In genomic region chr3:15427981-15428380, GRCh38 we compare ENCODE assay signal across 8 cellular contexts. TPM values are rescaled to one million over a fixed set of nuclear protein-coding genes. Genes with fewer than 3 reads are reported as not detected.
A peak's percentile ranks its signal among the peaks of the same experiment; 100 is the strongest.
DNase-seq lines count a peak whose midpoint lies in the region; ATAC-seq, FAIRE-seq and TF ChIP-seq lines count a peak whose summit lies in the region.

No MANE protein-coding gene starts in this region.

- WGBS in GM23248 (ENCODE audit: low coverage in 1 of 2, low lambda C conversion rate in 2 of 2, missing lambda C conversion rate in 2 of 2), 2 experiments = 0 to 2% methylated on average over 7 to 11 of the region's 11 CpGs

- H3K27me3 Mint-ChIP-seq in glutamatergic neuron (ENCODE audit: unreplicated experiment) = no peaks in the 10 kb centered on the region

- TF ChIP-seq CTCF in WI38 (IDR thresholded peaks at IDR 0.05; ENCODE audit: low read depth, low read length) (no peak), glutamatergic neuron (IDR thresholded peaks at IDR 0.05; ENCODE audit: partially characterized antibody, unreplicated experiment) (no peak), retinal pigment epithelial cell (conservative IDR thresholded peaks at IDR 0.05; ENCODE audit: low read depth, low read length) (no peak)

- H3K9me3 Mint-ChIP-seq in glutamatergic neuron (ENCODE audit: unreplicated experiment) = peaks cover 2% of the 10 kb centered on the region

- peaks cover 87% of the 10 kb centered on the region for H3K79me2 ChIP-seq in GM23248 (ENCODE audit: insufficient read depth)

- H3K9ac ChIP-seq in GM23248 = peak overlapping the region; percentile 95

- no peaks in the 10 kb centered on the region for H3K27me3 ChIP-seq in GM23248 (replicated peaks; ENCODE audit: insufficient read depth)

- H3K36me3 Mint-ChIP-seq in glutamatergic neuron (ENCODE audit: unreplicated experiment) = no peaks in the 10 kb centered on the region

- no peaks in the 10 kb centered on the region for H3K9me3 ChIP-seq in GM23248 (ENCODE audit: low read depth)

- peaks cover 19% of the 10 kb centered on the region for H3K4me1 ChIP-seq in GM23248 (ENCODE audit: insufficient read depth)

- H3K9me2 ChIP-seq in GM23248 (ENCODE audit: insufficient read depth) = no peaks in the 10 kb centered on the region

- ATAC-seq in GM21737 (IDR thresholded peaks at IDR 0.05; ENCODE audit: unreplicated experiment) = no peak

- FAIRE-seq in GM12892 (lab: Jason Lieb, UNC) = no peak

- in situ Hi-C loops in GM23248 (cut with MboI) = loop anchor here (10.0 kb wide), 1 partner anchor 127 kb away; no protein-coding TSS in a partner anchor

- no peak for TF ChIP-seq POLR2A in GM12892 (IDR thresholded peaks at IDR 0.05; ENCODE audit: low read depth, low read length)

- peak overlapping the region; percentile 97 for H2AFZ ChIP-seq in GM23248

- H3K27ac Mint-ChIP-seq in glutamatergic neuron (ENCODE audit: unreplicated experiment) = peak overlapping the region; percentile 79

- H4K20me1 ChIP-seq in GM23248 (ENCODE audit: insufficient read depth) = no peaks in the 10 kb centered on the region

- peaks cover 11% of the 10 kb centered on the region for H3K4me1 Mint-ChIP-seq in glutamatergic neuron (ENCODE audit: low read depth, unreplicated experiment)

- H3K36me3 ChIP-seq in GM23248 (ENCODE audit: low read depth) = peaks cover 28% of the 10 kb centered on the region

- peak overlapping the region; percentile 99 for H3K4me3 Mint-ChIP-seq in glutamatergic neuron (ENCODE audit: unreplicated experiment)

- peak overlapping the region; percentile 92 for H3K27ac ChIP-seq in GM23248

- H3K4me3 ChIP-seq in GM23248 (peak overlapping the region; percentile 99), WI38 (ENCODE audit: low read depth, low read length) (peak overlapping the region; percentile 94), retinal pigment epithelial cell (ENCODE audit: low read length) (peak overlapping the region; percentile 98)

- peak overlapping the region; percentile 96 for H3K4me2 ChIP-seq in GM23248 (ENCODE audit: unreplicated experiment)

- H3F3A ChIP-seq in GM23248 (ENCODE audit: insufficient read depth) = peaks cover 14% of the 10 kb centered on the region; the same call in 1 of the 2 replicates

- no peak for DNase-seq in GM23248
- no peak for DNase-seq in glutamatergic neuron
- DNase-seq in retinal pigment epithelial cell (ENCODE audit: low read depth) = no peak
- no peak for DNase-seq in GM12892 (ENCODE audit: insufficient read length)
- no peak for DNase-seq in NCI-H774 (lab: John Stamatoyannopoulos, UW)
- no peak for DNase-seq in epidermal melanocyte (ENCODE audit: insufficient read length, low spot score)

RNA-seq across cellular contexts. Expression of gene EAF1, which starts 0.6 kb away (rescaled TPM):
- 16.9 and 20.9 TPM in 2 replicates for total RNA-seq in GM23248 (2014; rRNA removed; shearing (Covaris generic))
- polyA plus RNA-seq in GM23248 (2016; fragmentation: Nextera tagmentation; extraction: Ambion mirVana) = 7.1 and 7.2 TPM in 2 replicates
- 43.9 TPM for total RNA-seq in glutamatergic neuron (ENCODE audit: unreplicated experiment)
- 11.3 TPM for polyA plus RNA-seq in GM12892 (2012; ENCODE audit: missing spikeins)

RNA-seq across cellular contexts. Expression of gene METTL6, which starts 0.6 kb away (rescaled TPM):
- total RNA-seq in GM23248 (2014; rRNA removed; shearing (Covaris generic)) = 24.2 and 30.9 TPM in 2 replicates
- polyA plus RNA-seq in GM23248 (2016; fragmentation: Nextera tagmentation; extraction: Ambion mirVana) = 20.8 and 21.6 TPM in 2 replicates
- 25.9 TPM for total RNA-seq in glutamatergic neuron (ENCODE audit: unreplicated experiment)
- 14.8 TPM for polyA plus RNA-seq in GM12892 (2012; ENCODE audit: missing spikeins)
